11 cellular contexts compared by ENCODE assay signal in the genomic region with DNA sequence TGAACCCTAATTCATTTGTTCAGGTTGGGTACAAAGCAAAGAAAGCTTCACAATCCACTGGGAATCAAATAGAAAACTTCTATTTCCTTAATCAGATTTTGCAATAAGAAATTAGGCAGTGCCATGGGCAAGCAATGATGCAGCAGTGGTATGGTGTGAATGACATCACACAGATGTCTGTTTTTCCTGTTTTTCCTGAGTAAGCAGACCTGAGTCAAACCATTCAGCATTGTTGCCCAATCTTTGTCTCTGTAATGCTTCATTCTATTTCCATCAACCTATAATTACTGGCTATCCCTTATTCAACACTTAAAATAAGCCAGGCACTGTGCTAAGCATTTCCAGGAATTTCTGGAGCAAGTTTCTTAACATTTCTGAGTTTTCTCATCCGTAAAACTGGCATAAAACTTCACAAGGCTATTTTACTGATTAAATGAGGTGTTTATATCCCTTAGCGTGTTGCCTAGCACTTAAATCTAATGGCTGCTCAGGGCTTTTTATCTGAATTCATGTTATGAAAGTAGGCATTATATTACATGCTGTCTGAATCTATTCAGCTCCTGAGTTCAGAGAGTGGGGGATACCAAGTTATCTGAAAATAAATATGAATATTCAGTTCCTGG. TPM values are rescaled to one million over a fixed set of nuclear protein-coding genes. Genes with fewer than 3 reads are reported as not detected.
DNase-seq lines count a peak whose midpoint lies in the region; ATAC-seq lines count a peak whose summit lies in the region.
"Had no signal": no experiment of that assay in that cellular context is flagged by ENCODE, and none has a peak within 500 bp of the region (broad histone marks: within the 10 kb centered on the region; RNA-seq: fewer than 3 reads in every experiment).

No MANE protein-coding gene starts in this region.

- peak; percentile 36 for DNase-seq in GM03348 (ENCODE audit: low spot score)
- peak; percentile 77 for DNase-seq in NCI-H460 (ENCODE audit: extremely low read depth, low read depth)
- DNase-seq in dermis microvascular lymphatic vessel endothelial cell (ENCODE audit: low read depth in 2 of 2) = peak; percentile 45 to 57
- DNase-seq in sciatic nerve (ENCODE audit: low spot score) = no peak
- DNase-seq in C1 segment of cervical spinal cord (lab: John Stamatoyannopoulos, UW) = no peak
- DNase-seq in left lobe of liver (ENCODE audit: low spot score) = no peak
- DNase-seq: activated CD4-positive, alpha-beta memory T cell treated with anti-CD3 and anti-CD28 coated beads for 36 hours; cerebellar nuclear complex; right lobe of liver had no signal

- peak; percentile 59 for ATAC-seq in sciatic nerve
- no peak for ATAC-seq in HG03175 (IDR thresholded peaks at IDR 0.05; ENCODE audit: unreplicated experiment)
- no peak for ATAC-seq in left lobe of liver
- no peak for ATAC-seq in GM21737 (IDR thresholded peaks at IDR 0.05; ENCODE audit: unreplicated experiment)

- intact Hi-C loops in sciatic nerve (cut with DNase I) = no loop called here

RNA-seq across cellular contexts. Expression of a gene that starts 11.2 kb away (rescaled TPM):
- total RNA-seq in NCI-H460 (2014; rRNA removed; shearing (Covaris generic)) = 35.2 and 42.4 TPM in 2 replicates
- 15.4 and 18.1 TPM in 2 replicates for polyA plus RNA-seq in NCI-H460 (2014; cell fraction: nucleus; rRNA removed)
- 24.7 and 28.2 TPM in 2 replicates for total RNA-seq in dermis microvascular lymphatic vessel endothelial cell
- total RNA-seq in sciatic nerve = 42.6 TPM
- 12.1 TPM for total RNA-seq in left lobe of liver

RNA-seq across cellular contexts. Expression of a gene that starts 15.6 kb away (rescaled TPM):
- total RNA-seq in NCI-H460 (2014; rRNA removed; shearing (Covaris generic)) = 5.9 and 8.3 TPM in 2 replicates
- polyA plus RNA-seq in NCI-H460 (2014; cell fraction: nucleus; rRNA removed) = 0.91 and 8.1 TPM in 2 replicates
- total RNA-seq in dermis microvascular lymphatic vessel endothelial cell (17.5 and 19.1 TPM in 2 replicates), sciatic nerve (25.0 TPM), left lobe of liver (37.5 TPM)

RNA-seq across cellular contexts. Expression of a gene that starts 17.2 kb away (rescaled TPM):
- total RNA-seq in NCI-H460 (2014; rRNA removed; shearing (Covaris generic)) = 8.0 and 13.5 TPM in 2 replicates
- 16.6 and 20.6 TPM in 2 replicates for polyA plus RNA-seq in NCI-H460 (2014; cell fraction: nucleus; rRNA removed)
- 34.9 and 45.1 TPM in 2 replicates for total RNA-seq in dermis microvascular lymphatic vessel endothelial cell
- total RNA-seq in sciatic nerve = 67.6 TPM
- 479 TPM for total RNA-seq in left lobe of liver

Comparison
In these comparisons a context has a peak if more than half of its experiments do, and no peak if none do; other contexts are left out.
1. DNase-seq: peak in GM03348 (single experiment), NCI-H460 (single experiment) and dermis microvascular lymphatic vessel endothelial cell (2 of 2); none in sciatic nerve (single experiment), C1 segment of cervical spinal cord (0 of 14) and left lobe of liver (single experiment).